Comparison of ENCODE assay signal across 21 cellular contexts in the genomic region with DNA sequence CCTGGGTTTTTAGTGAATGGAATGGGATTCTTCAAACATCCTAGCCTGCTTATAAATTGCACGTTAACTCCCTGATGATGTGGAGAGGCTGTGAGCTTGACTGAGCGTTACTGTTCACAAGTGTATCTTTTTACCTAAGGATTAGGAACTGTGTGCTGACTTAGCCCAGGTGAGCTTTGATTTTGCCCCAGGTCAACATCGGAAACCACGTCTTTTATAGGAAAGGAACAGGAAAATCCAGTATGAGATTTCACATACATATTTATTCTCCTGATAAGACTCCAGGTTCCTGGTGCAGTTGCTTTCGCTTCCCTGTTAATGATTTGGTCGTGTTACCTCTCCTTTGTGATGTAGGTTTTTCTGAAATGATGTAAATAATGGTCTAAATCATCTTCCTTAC.
DNase-seq lines count a peak whose midpoint lies in the region; ATAC-seq, FAIRE-seq and TF ChIP-seq lines count a peak whose summit lies in the region.
"Had no signal": no experiment of that assay in that cellular context is flagged by ENCODE, and none has a peak within 500 bp of the region (broad histone marks: within the 10 kb centered on the region; RNA-seq: fewer than 3 reads in every experiment).

No MANE protein-coding gene starts in this region.

- H2AK5ac ChIP-seq in mesenchymal stem cell (ENCODE audit: low read length, severe bottlenecking), result peak overlapping the region; percentile 86

- peak overlapping the region; percentile 75 for H3K27ac ChIP-seq in mesenchymal stem cell (ENCODE audit: low read length, poor library complexity, severe bottlenecking)
- H3K27ac ChIP-seq in upper lobe of right lung, result peak overlapping the region; percentile 21
- H3K27ac ChIP-seq: thoracic aorta had no signal

- H3K14ac ChIP-seq in mesenchymal stem cell (ENCODE audit: low read length in 2 of 2), result no peak overlapping the region

- peak; percentile 92 for DNase-seq in HT-29 (ENCODE audit: low spot score)
- DNase-seq in bronchial epithelial cell (ENCODE audit: low read depth), result peak; percentile 73
- no peak for DNase-seq in mesenchymal stem cell
- DNase-seq in upper lobe of right lung, result no peak
- DNase-seq in RPMI8226, result no peak
- no peak for DNase-seq in activated CD4-positive, alpha-beta T cell treated with anti-CD3 and anti-CD28 coated beads for 48 hours
- no peak for DNase-seq in activated CD8-positive, alpha-beta memory T cell treated with anti-CD3 and anti-CD28 coated beads for 24 hours
- DNase-seq: activated CD4-positive, alpha-beta T cell treated with anti-CD3 and anti-CD28 coated beads, Interleukin-2, amount 50 U/mL, for 1 hour; activated CD8-positive, alpha-beta memory T cell treated with anti-CD3 and anti-CD28 coated beads, Interleukin-2, amount 50 U/mL, for 48 hours; activated naive CD8-positive, alpha-beta T cell treated with anti-CD3 and anti-CD28 coated beads, Interleukin-2, amount 10 ng/mL, durations not matched to agents 7 days and 5 days; AML-193; COR-L47; mesendoderm; NCI-H1417 treated with DMSO at 0.1 percent for 48 hours; NCI-H2171; NCI-H526 treated with DMSO at 0.1 percent for 48 hours; SIG-M5; stimulated activated CD4-positive, alpha-beta T cell treated with anti-CD3 and anti-CD28 coated beads, Interleukin-1b, Interleukin-23, amount 100 ng/mL, for 48 hours; stimulated activated naive B cell treated with anti-CD40 and anti-IgM and Interleukin-4, amounts not matched to agents 10 μg/mL and 1 μg/mL and 100 μg/mL, for 72 hours had no signal

- H4K8ac ChIP-seq in mesenchymal stem cell (ENCODE audit: low read length), result no peak overlapping the region

- H2BK5ac ChIP-seq in mesenchymal stem cell (ENCODE audit: low read depth, low read length, poor library complexity, severe bottlenecking), result peak overlapping the region; percentile 11

- H3K9me3 ChIP-seq in mesenchymal stem cell (ENCODE audit: control insufficient read depth, low read length) (no peaks in the 10 kb centered on the region), upper lobe of right lung (no peaks in the 10 kb centered on the region)
- H3K9me3 ChIP-seq: thoracic aorta had no signal

- intact Hi-C loops in upper lobe of right lung (cut with DNase I), result no loop called here

- no peak overlapping the region for H3K23ac ChIP-seq in mesenchymal stem cell (ENCODE audit: low read length in 2 of 2)

- TF ChIP-seq CTCF in bronchial epithelial cell (IDR thresholded peaks at IDR 0.05; ENCODE audit: insufficient read depth, low read length, severe bottlenecking) (no peak), upper lobe of right lung (IDR thresholded peaks at IDR 0.05) (no peak)

- no peak overlapping the region for H3K9ac ChIP-seq in mesenchymal stem cell (ENCODE audit: low read length)

- H3K4me1 ChIP-seq in mesenchymal stem cell (ENCODE audit: control insufficient read depth, insufficient read depth, low read depth, low read length) (peaks cover 6% of the 10 kb centered on the region), upper lobe of right lung (peaks cover 5% of the 10 kb centered on the region)

- no peaks in the 10 kb centered on the region for H3K27me3 ChIP-seq in bronchial epithelial cell (ENCODE audit: control insufficient read depth, insufficient read depth, low read length)
- H3K27me3 ChIP-seq in mesenchymal stem cell (ENCODE audit: control insufficient read depth in 1 of 2, insufficient read depth in 1 of 2, low read length in 2 of 2), result no peaks in the 10 kb centered on the region
- no peaks in the 10 kb centered on the region for H3K27me3 ChIP-seq in upper lobe of right lung

- no peaks in the 10 kb centered on the region for H3K79me1 ChIP-seq in mesenchymal stem cell (replicated peaks; ENCODE audit: low read length, poor library complexity, severe bottlenecking)

- H3K36me3 ChIP-seq in bronchial epithelial cell (ENCODE audit: control insufficient read depth, insufficient read depth, low read length) (no peaks in the 10 kb centered on the region), mesenchymal stem cell (ENCODE audit: control insufficient read depth in 1 of 2, insufficient read depth in 2 of 2, low read depth in 1 of 2, low read length in 2 of 2) (no peaks in the 10 kb centered on the region), upper lobe of right lung (no peaks in the 10 kb centered on the region)
- H3K36me3 ChIP-seq: thoracic aorta had no signal

- H3K4me3 ChIP-seq in bronchial epithelial cell (ENCODE audit: low read depth, low read length) (no peak overlapping the region), mesenchymal stem cell (ENCODE audit: insufficient read depth in 1 of 2, low read depth in 1 of 2, low read length in 2 of 2) (no peak overlapping the region), upper lobe of right lung (no peak overlapping the region)
- H3K4me3 ChIP-seq: thoracic aorta had no signal

- H3K4ac ChIP-seq in mesenchymal stem cell (ENCODE audit: low read depth in 1 of 2, low read length in 2 of 2), result no peak overlapping the region

- ATAC-seq in upper lobe of right lung, result no peak
- ATAC-seq: HepG2; stimulated activated naive B cell treated with anti-CD40 and anti-IgM and Interleukin-4, amounts not matched to agents 10 μg/mL and 1 μg/mL and 100 μg/mL, for 72 hours had no signal

- H3K4me2 ChIP-seq in mesenchymal stem cell (ENCODE audit: low read length, poor library complexity, severe bottlenecking), result no peak overlapping the region

- H2BK120ac ChIP-seq in mesenchymal stem cell (ENCODE audit: low read depth, low read length), result no peak overlapping the region

- H2AFZ ChIP-seq in mesenchymal stem cell (ENCODE audit: low read depth, low read length), result no peak overlapping the region

- no peak overlapping the region for H4K91ac ChIP-seq in mesenchymal stem cell (ENCODE audit: low read length)

- no peak for FAIRE-seq in bronchial epithelial cell (lab: Jason Lieb, UNC)
- FAIRE-seq: HepG2 had no signal

- H3K18ac ChIP-seq in mesenchymal stem cell (ENCODE audit: low read depth in 1 of 2, low read length in 2 of 2), result peak overlapping the region in 1 of 2 experiments; percentile 37

- peak overlapping the region in 1 of 2 experiments; percentile 15 for H2BK12ac ChIP-seq in mesenchymal stem cell (ENCODE audit: low read length in 2 of 2)

- 96% methylated on average over 4 of the region's 6 CpGs for whole genome bisulfite sequencing in mesenchymal stem cell

- no peak overlapping the region for H2BK15ac ChIP-seq in mesenchymal stem cell (ENCODE audit: low read depth, poor library complexity, severe bottlenecking)

Comparison
In these comparisons a context has a peak if more than half of its experiments do, and no peak if none do; other contexts are left out.
1. DNase-seq: peak in HT-29 (single experiment) and bronchial epithelial cell (single experiment); none in mesenchymal stem cell (single experiment), upper lobe of right lung (single experiment), RPMI8226 (single experiment), activated CD4-positive, alpha-beta T cell treated with anti-CD3 and anti-CD28 coated beads for 48 hours (single experiment) and activated CD8-positive, alpha-beta memory T cell treated with anti-CD3 and anti-CD28 coated beads for 24 hours (single experiment).